8 cellular contexts compared by ENCODE assay signal in genomic region chr22:41620646-41621098, GRCh38. TPM values are rescaled to one million over a fixed set of nuclear protein-coding genes. Genes with fewer than 3 reads are reported as not detected.
A peak's percentile ranks its signal among the peaks of the same experiment; 100 is the strongest.
DNase-seq lines count a peak whose midpoint lies in the region; ATAC-seq and TF ChIP-seq lines count a peak whose summit lies in the region.

Gene DESI1, minus strand, starts transcription at chr22:41621043. Its CDS starts 204 bp downstream, at chr22:41620839.

- H3K27me3 Mint-ChIP-seq in natural killer cell (ENCODE audit: low read depth in 2 of 2), result no peaks in the 10 kb centered on the region

- intact Hi-C loops in natural killer cell (cut with micrococcal nuclease), result loop anchor here (1.0 kb wide), 3 partner anchors 31 to 76 kb away; partner anchors contain the start of genes PMM1 and POLR3H

- TF ChIP-seq CTCF in 22Rv1 (IDR thresholded peaks at IDR 0.05) (no peak), epithelial cell of proximal tubule (conservative IDR thresholded peaks at IDR 0.05; ENCODE audit: low read depth, low read length) (no peak), natural killer cell (IDR thresholded peaks at IDR 0.05) (no peak)

- no peaks in the 10 kb centered on the region for H3K9me3 Mint-ChIP-seq in natural killer cell

- H3K36me3 ChIP-seq in SJCRH30, result peaks cover 35% of the 10 kb centered on the region

- no peaks in the 10 kb centered on the region for H3K9me3 ChIP-seq in SJCRH30 (replicated peaks)

- H3K4me3 Mint-ChIP-seq in natural killer cell, result peak within 1 kb of the TSS; percentile 100

- H3K27ac Mint-ChIP-seq in natural killer cell, result peak within 1 kb of the TSS; percentile 97 to 100

- peak; percentile 10 for ATAC-seq in GM18508 (IDR thresholded peaks at IDR 0.05; ENCODE audit: insufficient read depth, unreplicated experiment)
- peak; percentile 24 for ATAC-seq in HG03039 (IDR thresholded peaks at IDR 0.05; ENCODE audit: unreplicated experiment)
- ATAC-seq in natural killer cell, result peak in 2 of 3 donors; percentile 21 to 28
- ATAC-seq in GM18498 (IDR thresholded peaks at IDR 0.05; ENCODE audit: unreplicated experiment), result no peak
- no peak for ATAC-seq in GM19467 (IDR thresholded peaks at IDR 0.05; ENCODE audit: unreplicated experiment)

- DNase-seq in SJCRH30 (no peak), epithelial cell of proximal tubule (ENCODE audit: low read depth) (no peak), natural killer cell (no peak)

- peaks cover 21 to 27% of the 10 kb centered on the region in 2 donors for H3K4me1 Mint-ChIP-seq in natural killer cell

- no peaks in the 10 kb centered on the region for H3K27me3 ChIP-seq in SJCRH30

- no peaks in the 10 kb centered on the region for H3K36me3 Mint-ChIP-seq in natural killer cell

- H3K4me3 ChIP-seq in SJCRH30, result peak within 1 kb of the TSS; percentile 93
- H3K4me3 ChIP-seq in epithelial cell of proximal tubule (ENCODE audit: low read depth, low read length), result peak within 1 kb of the TSS; percentile 66

- H3K27ac ChIP-seq in 22Rv1 (peak within 1 kb of the TSS; percentile 92), SJCRH30 (peak within 1 kb of the TSS; percentile 92)

- peaks cover 10% of the 10 kb centered on the region for H3K4me1 ChIP-seq in SJCRH30

RNA-seq across cellular contexts. Expression of gene DESI1, which starts in this region (rescaled TPM):
- 21.4 and 22.1 TPM in 2 replicates for total RNA-seq in SJCRH30 (2014; rRNA removed; shearing (Covaris generic))
- total RNA-seq in epithelial cell of proximal tubule (21.8 and 180 TPM in 2 replicates), natural killer cell (10 to 100 TPM; 15.0 to 22.2 (median 20.6) TPM)

Comparison
In these comparisons a context has a peak if more than half of its experiments do, and no peak if none do; other contexts are left out.
1. ATAC-seq: peak in GM18508 (single experiment), HG03039 (single experiment) and natural killer cell (2 of 3); none in GM18498 (single experiment) and GM19467 (single experiment).